In the genomic region with DNA sequence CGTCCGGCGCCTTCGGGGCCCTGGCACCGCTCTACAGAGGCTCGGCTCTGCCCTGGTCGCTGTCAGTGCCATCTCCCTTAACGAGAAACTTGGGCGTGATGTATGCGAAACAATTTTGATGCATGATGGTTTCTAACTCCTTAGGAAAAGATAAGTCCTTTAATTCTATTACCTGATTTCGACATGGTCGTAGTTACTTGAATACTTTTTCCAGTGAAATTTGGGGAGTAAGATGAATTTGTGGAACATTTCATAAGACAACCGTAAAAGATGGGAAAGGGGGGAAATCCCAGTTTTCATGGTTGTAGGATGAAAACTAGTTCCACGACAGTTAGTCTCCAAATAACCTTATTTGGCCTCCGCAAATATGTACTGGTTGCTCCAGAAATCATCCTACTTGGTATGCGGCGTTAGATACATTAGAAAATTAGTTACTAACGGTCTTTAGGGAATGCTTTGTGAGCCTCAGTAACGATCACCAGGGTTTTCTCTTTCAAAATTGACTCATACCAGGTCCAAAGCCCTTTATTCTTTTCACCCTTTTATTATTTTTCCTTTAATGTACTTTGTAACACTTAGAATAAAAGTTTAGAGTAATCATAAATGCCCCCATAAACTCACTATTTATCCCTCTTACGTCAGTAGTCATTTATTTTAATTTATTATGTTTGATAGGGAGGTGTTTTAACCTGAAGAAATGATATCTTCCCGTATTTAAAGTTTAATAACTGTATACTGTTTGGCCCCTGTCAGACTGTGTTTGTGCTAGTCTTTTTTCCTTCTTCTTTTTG, we compare ENCODE assay signal across 8 cellular contexts. TPM values are rescaled to one million over a fixed set of nuclear protein-coding genes. Genes with fewer than 3 reads are reported as not detected.
A peak's percentile ranks its signal among the peaks of the same experiment; 100 is the strongest.
DNase-seq lines count a peak whose midpoint lies in the region; ATAC-seq, FAIRE-seq and TF ChIP-seq lines count a peak whose summit lies in the region.

No MANE protein-coding gene starts in this region.

- peaks cover 2% of the 10 kb centered on the region for H3K36me3 Mint-ChIP-seq in activated naive CD4-positive, alpha-beta T cell treated with anti-CD3 and anti-CD28 coated beads for 36 hours (ENCODE audit: low read depth)
- H3K36me3 Mint-ChIP-seq in activated naive CD4-positive, alpha-beta T cell treated with anti-CD3 and anti-CD28 coated beads, Interleukin-2, amount 50 U/mL, for 72 hours = peaks cover 0 to 14% of the 10 kb centered on the region in 2 donors

- DNase-seq in activated naive CD4-positive, alpha-beta T cell treated with anti-CD3 and anti-CD28 coated beads for 36 hours = peak; percentile 37
- no peak for DNase-seq in activated naive CD4-positive, alpha-beta T cell treated with anti-CD3 and anti-CD28 coated beads, Interleukin-2, amount 50 U/mL, for 72 hours (ENCODE audit: low spot score in 2 of 2)
- DNase-seq in RCC 7860 (ENCODE audit: low spot score) (peak; percentile 6), erythroblast (lab: John Stamatoyannopoulos, UW) (no peak), ovary (no peak), sciatic nerve (ENCODE audit: low spot score) (no peak)

- H3K4me1 Mint-ChIP-seq in activated naive CD4-positive, alpha-beta T cell treated with anti-CD3 and anti-CD28 coated beads for 36 hours (ENCODE audit: low read depth) = peaks cover 13% of the 10 kb centered on the region

- H3K9me3 ChIP-seq in ovary = no peaks in the 10 kb centered on the region

- peaks cover 2% of the 10 kb centered on the region for H3K27me3 Mint-ChIP-seq in activated naive CD4-positive, alpha-beta T cell treated with anti-CD3 and anti-CD28 coated beads for 36 hours (ENCODE audit: low read depth)

- no peaks in the 10 kb centered on the region for H3K4me1 ChIP-seq in ovary (ENCODE audit: insufficient read depth)

- peak overlapping the region; percentile 84 to 87 for H3K27ac ChIP-seq in ovary

- ATAC-seq in activated naive CD4-positive, alpha-beta T cell treated with anti-CD3 and anti-CD28 coated beads, Interleukin-2, amount 50 U/mL, for 72 hours = no peak
- ATAC-seq in HG03196 (IDR thresholded peaks at IDR 0.05; ENCODE audit: unreplicated experiment) = no peak
- ATAC-seq in HG03095 (IDR thresholded peaks at IDR 0.05; ENCODE audit: unreplicated experiment) = no peak
- no peak for ATAC-seq in sciatic nerve

- no peak for TF ChIP-seq EP300 in ovary (IDR thresholded peaks at IDR 0.05)

- no peaks in the 10 kb centered on the region for H3K27me3 ChIP-seq in ovary

- H3K4me3 Mint-ChIP-seq in activated naive CD4-positive, alpha-beta T cell treated with anti-CD3 and anti-CD28 coated beads for 36 hours = peak overlapping the region; percentile 76

- TF ChIP-seq POLR2A in erythroblast (IDR thresholded peaks at IDR 0.05; ENCODE audit: low read length) = peak; percentile 31
- TF ChIP-seq POLR2A in ovary (IDR thresholded peaks at IDR 0.05) = no peak

- H3K4me3 ChIP-seq in ovary = peak overlapping the region; percentile 65

- TF ChIP-seq CTCF in ovary (IDR thresholded peaks at IDR 0.05) = no peak

- CTCF ChIA-PET in activated naive CD4-positive, alpha-beta T cell treated with anti-CD3 and anti-CD28 coated beads for 36 hours (lab: Charles Lee) = interaction anchor here (0.6 kb wide), 1 partner anchor 417 kb away, joined by 3 read pairs; no protein-coding TSS in a partner anchor

- no peaks in the 10 kb centered on the region for H3K9me3 Mint-ChIP-seq in activated naive CD4-positive, alpha-beta T cell treated with anti-CD3 and anti-CD28 coated beads for 36 hours
- H3K9me3 Mint-ChIP-seq in activated naive CD4-positive, alpha-beta T cell treated with anti-CD3 and anti-CD28 coated beads, Interleukin-2, amount 50 U/mL, for 72 hours = no peaks in the 10 kb centered on the region

- H3K36me3 ChIP-seq in ovary = no peaks in the 10 kb centered on the region

- 2 to 4% (median 2%) methylated on average over 21 of the region's 21 CpGs for WGBS in ovary, 3 donors

- no peak overlapping the region for H3K27ac Mint-ChIP-seq in activated naive CD4-positive, alpha-beta T cell treated with anti-CD3 and anti-CD28 coated beads for 36 hours
- H3K27ac Mint-ChIP-seq in activated naive CD4-positive, alpha-beta T cell treated with anti-CD3 and anti-CD28 coated beads, Interleukin-2, amount 50 U/mL, for 72 hours = peak overlapping the region in 1 of 2 donors; percentile 82

- no peak for FAIRE-seq in RCC 7860 (lab: Jason Lieb, UNC)

- intact Hi-C loops in activated naive CD4-positive, alpha-beta T cell treated with anti-CD3 and anti-CD28 coated beads for 36 hours (cut with micrococcal nuclease) = loop anchor here (2.0 to 5.0 kb wide), 8 partner anchors 69 to 1192 kb away; a partner anchor contains a TSS
- intact Hi-C loops in ovary (cut with DNase I) = no loop called here
- intact Hi-C loops in sciatic nerve (cut with DNase I) = no loop called here

RNA-seq across cellular contexts. Expression of a gene that starts 0.9 kb away (rescaled TPM):
- 1 to 10 TPM; 4.9 to 5.6 TPM for total RNA-seq in activated naive CD4-positive, alpha-beta T cell treated with anti-CD3 and anti-CD28 coated beads for 36 hours
- 1 to 10 TPM; 3.1 to 7.8 TPM for total RNA-seq in activated naive CD4-positive, alpha-beta T cell treated with anti-CD3 and anti-CD28 coated beads, Interleukin-2, amount 50 U/mL, for 72 hours
- total RNA-seq in ovary = 10 to 100 TPM; 36.5 to 66.1 (median 49.9) TPM
- polyA plus RNA-seq in ovary = 10 to 100 TPM; 38.3 to 44.3 TPM
- total RNA-seq in sciatic nerve = 50.2 TPM

Comparison
In these comparisons a context has a peak if more than half of its experiments do, and no peak if none do; other contexts are left out.
1. DNase-seq: peak in activated naive CD4-positive, alpha-beta T cell treated with anti-CD3 and anti-CD28 coated beads for 36 hours (single experiment) and RCC 7860 (single experiment); none in activated naive CD4-positive, alpha-beta T cell treated with anti-CD3 and anti-CD28 coated beads, Interleukin-2, amount 50 U/mL, for 72 hours (0 of 2), erythroblast (0 of 2), ovary (0 of 5) and sciatic nerve (single experiment).